In genomic region chr1:193939585-193939984, GRCh38 we compare ENCODE assay signal across 8 cellular contexts.
"Had no signal": no experiment of that assay in that cellular context is flagged by ENCODE, and none has a peak within 500 bp of the region (broad histone marks: within the 10 kb centered on the region; RNA-seq: fewer than 3 reads in every experiment).

No MANE protein-coding gene starts in this region.

- DNase-seq: GDM1, GF-D8 had no signal

- FAIRE-seq: G401.6, GM12878, GM12891, GM12892, GM18507, GM19239 had no signal

- H3K4me3 ChIP-seq: GM12878 had no signal

- ATAC-seq: GM12878 had no signal
